Comparison of ENCODE assay signal across 23 cellular contexts in genomic region chr21:42164818-42165217, GRCh38. TPM values are rescaled to one million over a fixed set of nuclear protein-coding genes. Genes with fewer than 3 reads are reported as not detected.
DNase-seq lines count a peak whose midpoint lies in the region; ATAC-seq and TF ChIP-seq lines count a peak whose summit lies in the region.
"Had no signal": no experiment of that assay in that cellular context is flagged by ENCODE, and none has a peak within 500 bp of the region (broad histone marks: within the 10 kb centered on the region; RNA-seq: fewer than 3 reads in every experiment).

No MANE protein-coding gene starts in this region.

- no peaks in the 10 kb centered on the region for H3K9me3 Mint-ChIP-seq in stimulated activated naive CD8-positive, alpha-beta T cell treated with anti-CD3 and anti-CD28 coated beads, Interleukin-15, amount 100 ng/mL, for 72 hours
- no peaks in the 10 kb centered on the region for H3K9me3 Mint-ChIP-seq in immature natural killer cell
- H3K9me3 Mint-ChIP-seq: activated naive CD4-positive, alpha-beta T cell treated with anti-CD3 and anti-CD28 coated beads, Interleukin-2, amount 10 ng/mL, durations not matched to agents 7 days and 5 days; naive thymus-derived CD4-positive, alpha-beta T cell; WTC11 had no signal

- in situ Hi-C loops in transverse colon (cut with MboI; ENCODE audit: low pct_ligation_motif_present in 1 of 4, low pct_unique_long_range_greater_than_20kb in 1 of 4, low sequenced_read_pairs in 3 of 4), result loop anchor here in 1 of 4 donors (25.0 kb wide), 1 partner anchor 297 kb away; no protein-coding TSS in a partner anchor

- POLR2A ChIA-PET in HEK293T (lab: Yijun Ruan, JAX), result no interaction called here

- H3K4me3 Mint-ChIP-seq in stimulated activated naive CD8-positive, alpha-beta T cell treated with anti-CD3 and anti-CD28 coated beads, Interleukin-15, amount 100 ng/mL, for 72 hours, result no peak overlapping the region
- H3K4me3 Mint-ChIP-seq in immature natural killer cell, result no peak overlapping the region
- H3K4me3 Mint-ChIP-seq: activated CD8-positive, alpha-beta memory T cell treated with anti-CD3 and anti-CD28 coated beads, Interleukin-2, amount 10 ng/mL, durations not matched to agents 7 days and 5 days; activated naive CD4-positive, alpha-beta T cell treated with anti-CD3 and anti-CD28 coated beads, Interleukin-2, amount 10 ng/mL, durations not matched to agents 7 days and 5 days; naive thymus-derived CD4-positive, alpha-beta T cell; WTC11 had no signal

- TF ChIP-seq POLR2A in transverse colon (IDR thresholded peaks at IDR 0.05), result no peak

- no peaks in the 10 kb centered on the region for H3K9me3 ChIP-seq in transverse colon
- H3K9me3 ChIP-seq: BE2C, breast epithelium, heart left ventricle, upper lobe of left lung had no signal

- no peak for DNase-seq in stimulated activated naive CD8-positive, alpha-beta T cell treated with anti-CD3 and anti-CD28 coated beads, Interleukin-15, amount 100 ng/mL, for 72 hours
- no peak for DNase-seq in stimulated activated naive CD8-positive, alpha-beta T cell treated with anti-CD3 and anti-CD28 coated beads, Interleukin-15, Interleukin-2, amounts not matched to agents 100 U/mL and 50 U/mL, for 24 hours
- DNase-seq in transverse colon (no peak), immature natural killer cell (no peak), NCI-H748 (lab: John Stamatoyannopoulos, UW; ENCODE audit: unreplicated experiment) (no peak), HEK293T (ENCODE audit: extremely low spot score) (no peak)
- DNase-seq: HCEC 1CT, occipital lobe, SHP77 treated with DMSO at 0.1 percent for 48 hours had no signal

- no peaks in the 10 kb centered on the region for H3K36me3 ChIP-seq in transverse colon
- H3K36me3 ChIP-seq: BE2C, breast epithelium, heart left ventricle, upper lobe of left lung had no signal

- H3K27ac ChIP-seq in VCaP (peak overlapping the region; percentile 45), layer of hippocampus (ENCODE audit: low read depth, low read length) (peak overlapping the region; percentile 15), transverse colon (peak overlapping the region; percentile 61 to 80 (median 74))
- H3K27ac ChIP-seq: breast epithelium, coronary artery, HL-60, PC-9, upper lobe of left lung had no signal

- no peaks in the 10 kb centered on the region for H3K27me3 ChIP-seq in layer of hippocampus (ENCODE audit: control insufficient read depth, insufficient read depth, low read length)
- H3K27me3 ChIP-seq in transverse colon, result no peaks in the 10 kb centered on the region
- H3K27me3 ChIP-seq: BE2C, breast epithelium, heart left ventricle, upper lobe of left lung had no signal

- TF ChIP-seq EP300 in transverse colon (IDR thresholded peaks at IDR 0.05; ENCODE audit: low read depth), result no peak

- no peak overlapping the region for H3K27ac Mint-ChIP-seq in stimulated activated naive CD8-positive, alpha-beta T cell treated with anti-CD3 and anti-CD28 coated beads, Interleukin-15, amount 100 ng/mL, for 72 hours
- no peak overlapping the region for H3K27ac Mint-ChIP-seq in immature natural killer cell
- H3K27ac Mint-ChIP-seq: activated CD8-positive, alpha-beta memory T cell treated with anti-CD3 and anti-CD28 coated beads, Interleukin-2, amount 10 ng/mL, durations not matched to agents 7 days and 5 days; activated naive CD4-positive, alpha-beta T cell treated with anti-CD3 and anti-CD28 coated beads, Interleukin-2, amount 10 ng/mL, durations not matched to agents 7 days and 5 days; WTC11 had no signal

- no peaks in the 10 kb centered on the region for H3K27me3 Mint-ChIP-seq in stimulated activated naive CD8-positive, alpha-beta T cell treated with anti-CD3 and anti-CD28 coated beads, Interleukin-15, amount 100 ng/mL, for 72 hours
- peaks cover 0 to 10% (median 6%) of the 10 kb centered on the region in 3 donors for H3K27me3 Mint-ChIP-seq in immature natural killer cell (ENCODE audit: low read depth in 3 of 3)

- peaks cover 50% of the 10 kb centered on the region for H3K4me1 Mint-ChIP-seq in stimulated activated naive CD8-positive, alpha-beta T cell treated with anti-CD3 and anti-CD28 coated beads, Interleukin-15, amount 100 ng/mL, for 72 hours
- peaks cover 29 to 32% of the 10 kb centered on the region in 2 donors for H3K4me1 Mint-ChIP-seq in immature natural killer cell

- TF ChIP-seq CTCF in VCaP (conservative IDR thresholded peaks at IDR 0.05) (no peak), transverse colon (IDR thresholded peaks at IDR 0.05) (no peak)

- peaks cover 0 to 25% (median 13%) of the 10 kb centered on the region in 4 donors for H3K4me1 ChIP-seq in transverse colon
- H3K4me1 ChIP-seq: BE2C, breast epithelium had no signal

- no peak overlapping the region for H3K4me3 ChIP-seq in transverse colon
- H3K4me3 ChIP-seq: breast epithelium, coronary artery, heart left ventricle, PC-9, upper lobe of left lung had no signal

- intact Hi-C loops in transverse colon (cut with DNase I; ENCODE audit: low total_unique reads), result loop anchor here (5.0 kb wide), 1 partner anchor 92 kb away; no protein-coding TSS in a partner anchor

- H3K36me3 Mint-ChIP-seq in immature natural killer cell, result no peaks in the 10 kb centered on the region
- H3K36me3 Mint-ChIP-seq: activated CD8-positive, alpha-beta memory T cell treated with anti-CD3 and anti-CD28 coated beads, Interleukin-2, amount 10 ng/mL, durations not matched to agents 7 days and 5 days; activated naive CD4-positive, alpha-beta T cell treated with anti-CD3 and anti-CD28 coated beads, Interleukin-2, amount 10 ng/mL, durations not matched to agents 7 days and 5 days; naive thymus-derived CD4-positive, alpha-beta T cell; WTC11 had no signal

- CTCF ChIA-PET in HEK293T (lab: Yijun Ruan, JAX), result interaction anchor here (0.6 to 1.3 kb wide), 3 partner anchors 19 to 294 kb away, joined by 3 to 5 read pairs (median 4); no protein-coding TSS in a partner anchor

- ATAC-seq in stimulated activated naive CD8-positive, alpha-beta T cell treated with anti-CD3 and anti-CD28 coated beads, Interleukin-15, amount 100 ng/mL, for 72 hours, result peak; percentile 14
- no peak for ATAC-seq in stimulated activated naive CD8-positive, alpha-beta T cell treated with anti-CD3 and anti-CD28 coated beads, Interleukin-15, Interleukin-2, amounts not matched to agents 100 U/mL and 50 U/mL, for 24 hours

- 39 to 55% methylated on average over 3 to 4 of the region's 4 CpGs for WGBS in transverse colon (ENCODE audit: low coverage in 1 of 2), 2 donors

TF ChIP-seq in HEK293T, 16 proteins besides CTCF, POLR2A, EP300 and RAD21:
- TF ChIP-seq FOXM1 (IDR thresholded peaks at IDR 0.05; ENCODE audit: borderline replicate concordance) (no peak), TARDBP (IDR thresholded peaks at IDR 0.05) (no peak), LEF1 (IDR thresholded peaks at IDR 0.05; ENCODE audit: borderline replicate concordance) (no peak), SUZ12 (IDR thresholded peaks at IDR 0.05) (no peak), SP1 (IDR thresholded peaks at IDR 0.05) (no peak), FOXK2 (IDR thresholded peaks at IDR 0.05) (no peak), NFRKB (IDR thresholded peaks at IDR 0.05) (no peak), ARNT (IDR thresholded peaks at IDR 0.05) (no peak), BHLHE40 (IDR thresholded peaks at IDR 0.05; ENCODE audit: borderline replicate concordance) (no peak), CTBP1 (IDR thresholded peaks at IDR 0.05; ENCODE audit: borderline replicate concordance) (no peak), ZNF384 (IDR thresholded peaks at IDR 0.05) (no peak), ELF4 (IDR thresholded peaks at IDR 0.05) (no peak), FOXA1 (IDR thresholded peaks at IDR 0.05) (no peak), HDGF (IDR thresholded peaks at IDR 0.05; ENCODE audit: borderline replicate concordance) (no peak), L3MBTL2 (conservative IDR thresholded peaks at IDR 0.05) (no peak)
- TF ChIP-seq, protein P1, sequence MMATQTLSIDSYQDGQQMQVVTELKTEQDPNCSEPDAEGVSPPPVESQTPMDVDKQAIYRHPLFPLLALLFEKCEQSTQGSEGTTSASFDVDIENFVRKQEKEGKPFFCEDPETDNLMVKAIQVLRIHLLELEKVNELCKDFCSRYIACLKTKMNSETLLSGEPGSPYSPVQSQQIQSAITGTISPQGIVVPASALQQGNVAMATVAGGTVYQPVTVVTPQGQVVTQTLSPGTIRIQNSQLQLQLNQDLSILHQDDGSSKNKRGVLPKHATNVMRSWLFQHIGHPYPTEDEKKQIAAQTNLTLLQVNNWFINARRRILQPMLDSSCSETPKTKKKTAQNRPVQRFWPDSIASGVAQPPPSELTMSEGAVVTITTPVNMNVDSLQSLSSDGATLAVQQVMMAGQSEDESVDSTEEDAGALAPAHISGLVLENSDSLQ (IDR thresholded peaks at IDR 0.05), result no peak

RNA-seq across cellular contexts. Expression of gene ABCG1, which starts 54.1 kb away (rescaled TPM):
- 10 to 100 TPM; 17.1 to 67.7 (median 53.2) TPM for total RNA-seq in transverse colon
- polyA plus RNA-seq in immature natural killer cell, result 10 to 100 TPM in 1 of 3 donors, 1 to 10 TPM in 2; 4.3 to 10.9 (median 8.2) TPM
- total RNA-seq: LHCN-M2 had no signal

Comparison
In these comparisons a context has a peak if more than half of its experiments do, and no peak if none do; other contexts are left out.
1. H3K27ac ChIP-seq: peak in every context shown above with its lines; median percentile 74 in transverse colon; 45 in VCaP; 15 in layer of hippocampus.